9 cellular contexts compared by ENCODE assay signal in genomic region chr11:65384301-65384889, GRCh38. TPM values are rescaled to one million over a fixed set of nuclear protein-coding genes. Genes with fewer than 3 reads are reported as not detected.
DNase-seq lines count a peak whose midpoint lies in the region; ATAC-seq and TF ChIP-seq lines count a peak whose summit lies in the region.
"Had no signal": no experiment of that assay in that cellular context is flagged by ENCODE, and none has a peak within 500 bp of the region (broad histone marks: within the 10 kb centered on the region; RNA-seq: fewer than 3 reads in every experiment).

No MANE protein-coding gene starts in this region.

- intact Hi-C loops in activated CD4-positive, alpha-beta T cell treated with anti-CD3 and anti-CD28 coated beads for 36 hours (cut with DNase I, micrococcal nuclease): loop anchor here (5.0 kb wide), 2 partner anchors 188 to 883 kb away; partner anchors contain the start of genes FAM89B (in 1 of the 2), RAB1B (in 1 of the 2) and ZNRD2 (in 1 of the 2)

- peak overlapping the region; percentile 78 for H3K4me3 Mint-ChIP-seq in activated CD4-positive, alpha-beta T cell treated with anti-CD3 and anti-CD28 coated beads for 36 hours
- H3K4me3 Mint-ChIP-seq in WTC11: no peak overlapping the region

- no peaks in the 10 kb centered on the region for H3K27me3 Mint-ChIP-seq in activated CD4-positive, alpha-beta T cell treated with anti-CD3 and anti-CD28 coated beads for 36 hours
- no peaks in the 10 kb centered on the region; the same call in 1 of the 2 replicates for H3K27me3 Mint-ChIP-seq in WTC11 (ENCODE audit: low read depth)

- DNase-seq in activated CD4-positive, alpha-beta T cell treated with anti-CD3 and anti-CD28 coated beads for 36 hours: peak; percentile 47
- no peak for DNase-seq in activated CD4-positive, alpha-beta T cell treated with anti-CD3 and anti-CD28 coated beads, Interleukin-2, amount 50 U/mL, for 4 hours
- DNase-seq in iris pigment epithelial cell (ENCODE audit: low read depth) (peak; percentile 37), substantia nigra (lab: John Stamatoyannopoulos, UW) (no peak), anterior cingulate cortex (lab: John Stamatoyannopoulos, UW) (no peak), GF-D8 (lab: John Stamatoyannopoulos, UW) (no peak), WTC11 (ENCODE audit: low spot score) (no peak)
- DNase-seq: NCI-H146 had no signal

- WGBS in adipose tissue, 3 donors: 50 to 66% (median 52%) methylated on average over 8 of the region's 8 CpGs

- H3K27ac ChIP-seq in adipose tissue (ENCODE audit: low read depth, low read length): peak overlapping the region; percentile 55
- peak overlapping the region; percentile 100 for H3K27ac ChIP-seq in substantia nigra (ENCODE audit: low read depth, low read length, poor library complexity, severe bottlenecking)

- H3K36me3 Mint-ChIP-seq in activated CD4-positive, alpha-beta T cell treated with anti-CD3 and anti-CD28 coated beads for 36 hours (ENCODE audit: low read depth): peaks cover 10% of the 10 kb centered on the region
- H3K36me3 Mint-ChIP-seq in WTC11: no peaks in the 10 kb centered on the region

- no peak for TF ChIP-seq CTCF in WTC11 (IDR thresholded peaks at IDR 0.05)

- CTCF ChIA-PET in activated CD4-positive, alpha-beta T cell treated with anti-CD3 and anti-CD28 coated beads for 36 hours (lab: Charles Lee): interaction anchor here (1.0 to 1.1 kb wide), 2 partner anchors 55 to 125 kb away, joined by 3 read pairs; no protein-coding TSS in a partner anchor
- CTCF ChIA-PET in WTC11 (lab: Charles Lee): interaction anchor here (1.0 to 1.2 kb wide), 2 partner anchors 32 to 69 kb away, joined by 3 to 4 read pairs; no protein-coding TSS in a partner anchor

- peaks cover 54% of the 10 kb centered on the region for H3K4me1 Mint-ChIP-seq in activated CD4-positive, alpha-beta T cell treated with anti-CD3 and anti-CD28 coated beads for 36 hours
- H3K4me1 Mint-ChIP-seq in WTC11: peaks cover 25% of the 10 kb centered on the region

- no peaks in the 10 kb centered on the region for H3K9me3 Mint-ChIP-seq in activated CD4-positive, alpha-beta T cell treated with anti-CD3 and anti-CD28 coated beads for 36 hours (ENCODE audit: low read depth)
- H3K9me3 Mint-ChIP-seq in WTC11: no peaks in the 10 kb centered on the region

- POLR2A ChIA-PET in activated CD4-positive, alpha-beta T cell treated with anti-CD3 and anti-CD28 coated beads for 36 hours (lab: Charles Lee): interaction anchor here (1.1 to 2.7 kb wide), 3 partner anchors 37 to 116 kb away, joined by 3 to 25 read pairs (median 4); partner anchors contain the start of gene NEAT1
- POLR2A ChIA-PET in WTC11 (lab: Charles Lee): no interaction called here

- peak overlapping the region; percentile 97 for H3K27ac Mint-ChIP-seq in activated CD4-positive, alpha-beta T cell treated with anti-CD3 and anti-CD28 coated beads for 36 hours
- H3K27ac Mint-ChIP-seq in WTC11: no peak overlapping the region; the same call in 1 of the 2 replicates

- no peak for ATAC-seq in activated CD4-positive, alpha-beta T cell treated with anti-CD3 and anti-CD28 coated beads for 36 hours
- ATAC-seq in WTC11: no peak

TF ChIP-seq in WTC11, 78 proteins besides CTCF, POLR2A, EP300 and RAD21:
- TF ChIP-seq GRHL2 (CRISPR knock-in tag; IDR thresholded peaks at IDR 0.05; ENCODE audit: insufficient replicate concordance, severe bottlenecking) (no peak), EMX1 (CRISPR knock-in tag; IDR thresholded peaks at IDR 0.05) (no peak), GABPB1 (CRISPR knock-in tag; IDR thresholded peaks at IDR 0.05) (no peak), GTF2I (CRISPR knock-in tag; conservative IDR thresholded peaks at IDR 0.05) (no peak), TCF7 (CRISPR knock-in tag; IDR thresholded peaks at IDR 0.05; ENCODE audit: low read depth) (no peak), ZNF232 (CRISPR knock-in tag; IDR thresholded peaks at IDR 0.05) (no peak), CREM (CRISPR knock-in tag; IDR thresholded peaks at IDR 0.05) (no peak), OVOL2 (CRISPR knock-in tag; IDR thresholded peaks at IDR 0.05; ENCODE audit: borderline replicate concordance) (no peak), ZNF121 (CRISPR knock-in tag; IDR thresholded peaks at IDR 0.05) (no peak), ESRRA (CRISPR knock-in tag; IDR thresholded peaks at IDR 0.05; ENCODE audit: borderline replicate concordance) (no peak), HMGA2 (CRISPR knock-in tag; IDR thresholded peaks at IDR 0.05) (no peak), FOXP4 (CRISPR knock-in tag; IDR thresholded peaks at IDR 0.05) (no peak), JAZF1 (CRISPR knock-in tag; IDR thresholded peaks at IDR 0.05) (no peak)

RNA-seq across cellular contexts. Expression of gene SLC25A45, which starts 1.9 kb away (rescaled TPM):
- 10 to 100 TPM; 13.2 to 14.3 TPM for total RNA-seq in activated CD4-positive, alpha-beta T cell treated with anti-CD3 and anti-CD28 coated beads for 36 hours
- 10 to 100 TPM in 1 of 3 donors, 1 to 10 TPM in 2; 7.2 to 18.5 (median 8.2) TPM for polyA plus RNA-seq in adipose tissue
- total RNA-seq in WTC11 (2021): 1.5 to 2.5 TPM (median 1.7 TPM) in 3 replicates

RNA-seq across cellular contexts. Expression of gene FRMD8, which starts 2.0 kb away (rescaled TPM):
- 10 to 100 TPM; 32.7 to 37.5 TPM for total RNA-seq in activated CD4-positive, alpha-beta T cell treated with anti-CD3 and anti-CD28 coated beads for 36 hours
- 10 to 100 TPM; 16.5 to 30.6 (median 17.3) TPM for polyA plus RNA-seq in adipose tissue
- total RNA-seq in WTC11 (2021): 21.5 to 23.7 TPM (median 22.9 TPM) in 3 replicates

RNA-seq across cellular contexts. Expression of gene TIGD3, which starts 29.8 kb away (rescaled TPM):
- total RNA-seq in activated CD4-positive, alpha-beta T cell treated with anti-CD3 and anti-CD28 coated beads for 36 hours: 1 to 10 TPM in 1 of 2 experiments, under 1 TPM in 1; 0.58 to 1.1 TPM
- under 1 TPM; 0.04 to 0.45 (median 0.08) TPM for polyA plus RNA-seq in adipose tissue
- 1.9 to 2.3 TPM (median 2.1 TPM) in 3 replicates for total RNA-seq in WTC11 (2021)

RNA-seq across cellular contexts. Expression of gene NEAT1, which starts 38.2 kb away (rescaled TPM):
- 100 to 1,000 TPM; 435 to 569 TPM for total RNA-seq in activated CD4-positive, alpha-beta T cell treated with anti-CD3 and anti-CD28 coated beads for 36 hours
- polyA plus RNA-seq in adipose tissue: 1,000 to 10,000 TPM in 1 of 3 donors, 100 to 1,000 TPM in 2; 598 to 1,041 (median 691) TPM
- 28.7 to 38.1 TPM (median 31.7 TPM) in 3 replicates for total RNA-seq in WTC11 (2021)

RNA-seq across cellular contexts. Expression of gene DPF2, which starts 50.7 kb away (rescaled TPM):
- 10 to 100 TPM; 67.5 to 69.0 TPM for total RNA-seq in activated CD4-positive, alpha-beta T cell treated with anti-CD3 and anti-CD28 coated beads for 36 hours
- 10 to 100 TPM; 15.7 to 25.3 (median 20.2) TPM for polyA plus RNA-seq in adipose tissue
- 59.0 to 71.0 TPM (median 66.3 TPM) in 3 replicates for total RNA-seq in WTC11 (2021)

Comparison
In these comparisons a context has a peak if more than half of its experiments do, and no peak if none do; other contexts are left out.
1. DNase-seq: peak in activated CD4-positive, alpha-beta T cell treated with anti-CD3 and anti-CD28 coated beads for 36 hours (single experiment) and iris pigment epithelial cell (single experiment); none in activated CD4-positive, alpha-beta T cell treated with anti-CD3 and anti-CD28 coated beads, Interleukin-2, amount 50 U/mL, for 4 hours (0 of 2), substantia nigra (0 of 49), anterior cingulate cortex (0 of 58), GF-D8 (single experiment) and WTC11 (single experiment).